14 cellular contexts compared by ENCODE assay signal in the genomic region with DNA sequence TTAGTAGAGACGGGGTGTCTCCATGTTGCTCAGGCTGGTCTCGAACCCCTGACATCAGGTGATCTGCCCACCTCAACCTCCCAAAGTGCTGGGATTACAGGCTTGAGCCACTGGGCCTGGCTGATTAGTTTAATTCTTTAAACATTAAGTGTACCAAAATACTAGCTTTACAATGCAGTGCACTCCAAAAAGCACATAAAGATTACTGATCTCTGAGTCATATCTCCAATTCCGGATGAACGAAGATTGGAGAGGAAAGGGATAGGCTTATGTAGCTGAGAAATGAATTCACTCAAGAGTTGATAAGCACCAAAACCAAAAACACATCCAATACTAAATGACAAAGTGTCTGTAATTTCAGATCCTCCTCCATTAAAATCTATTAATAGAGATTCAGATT. TPM values are rescaled to one million over a fixed set of nuclear protein-coding genes. Genes with fewer than 3 reads are reported as not detected.
DNase-seq lines count a peak whose midpoint lies in the region; ATAC-seq, FAIRE-seq and TF ChIP-seq lines count a peak whose summit lies in the region.
"Had no signal": no experiment of that assay in that cellular context is flagged by ENCODE, and none has a peak within 500 bp of the region (broad histone marks: within the 10 kb centered on the region; RNA-seq: fewer than 3 reads in every experiment).

No MANE protein-coding gene starts in this region.

- no peaks in the 10 kb centered on the region for H3K9me3 ChIP-seq in adipocyte (ENCODE audit: control insufficient read depth, low read length)
- H3K9me3 ChIP-seq: vagina had no signal

- H3K4me1 ChIP-seq in adipocyte (ENCODE audit: control insufficient read depth, insufficient read depth, low read length) = peaks cover 43% of the 10 kb centered on the region

- TF ChIP-seq CTCF in D721Med (IDR thresholded peaks at IDR 0.05; ENCODE audit: insufficient read depth, missing control alignments) = no peak

- no peak for FAIRE-seq in D721Med (lab: Jason Lieb, UNC)

- H3K4me3 ChIP-seq in adipocyte (ENCODE audit: low read length) = no peak overlapping the region
- H3K4me3 ChIP-seq: vagina had no signal

- H3K27me3 ChIP-seq in adipocyte (replicated peaks; ENCODE audit: control insufficient read depth, insufficient read depth, low read length) = no peaks in the 10 kb centered on the region
- H3K27me3 ChIP-seq: vagina had no signal

- H3K9ac ChIP-seq in adipocyte (ENCODE audit: low read length) = no peak overlapping the region

- H3K36me3 ChIP-seq in adipocyte (ENCODE audit: control insufficient read depth, insufficient read depth, low read length, severe bottlenecking) = no peaks in the 10 kb centered on the region
- H3K36me3 ChIP-seq: vagina had no signal

- ATAC-seq in GM18867 (IDR thresholded peaks at IDR 0.05; ENCODE audit: unreplicated experiment) (no peak), HG02678 (IDR thresholded peaks at IDR 0.05; ENCODE audit: unreplicated experiment) (no peak)
- ATAC-seq: stimulated activated effector memory CD8-positive, alpha-beta T cell treated with anti-CD3 and anti-CD28 coated beads, Interleukin-12 subunit alpha, Interleukin-12 subunit beta, amount 100 ng/mL, for 72 hours had no signal

- DNase-seq in COLO829 (ENCODE audit: low spot score) = peak; percentile 64
- peak; percentile 16 for DNase-seq in LoVo (ENCODE audit: low spot score)
- peak; percentile 61 for DNase-seq in adipocyte (ENCODE audit: low read depth)
- peak; percentile 75 for DNase-seq in glomerular endothelial cell (ENCODE audit: extremely low read depth, low read depth, low spot score)
- no peak for DNase-seq in D721Med (ENCODE audit: insufficient read length, low spot score)
- no peak for DNase-seq in GDM1 (lab: John Stamatoyannopoulos, UW)
- DNase-seq: NCI-H1105; NCI-H510A; RPMI8226; stimulated activated CD4-positive, alpha-beta T cell treated with anti-CD3 and anti-CD28 coated beads, Interleukin-2, amount 100 ng/mL, for 48 hours had no signal

RNA-seq across cellular contexts. Expression of a gene that starts 15.1 kb away (rescaled TPM):
- 16.5 and 40.1 TPM in 2 replicates for total RNA-seq in glomerular endothelial cell

Comparison
In these comparisons a context has a peak if more than half of its experiments do, and no peak if none do; other contexts are left out.
1. DNase-seq: peak in COLO829 (single experiment), LoVo (single experiment), adipocyte (single experiment) and glomerular endothelial cell (single experiment); none in D721Med (single experiment) and GDM1 (single experiment).